Comparison of ENCODE assay signal across 14 cellular contexts in genomic region chr9:26357803-26358339, GRCh38.
"Had no signal": no experiment of that assay in that cellular context is flagged by ENCODE, and none has a peak within 500 bp of the region (broad histone marks: within the 10 kb centered on the region; RNA-seq: fewer than 3 reads in every experiment).

No MANE protein-coding gene starts in this region.

- H3K27ac Mint-ChIP-seq: activated naive CD4-positive, alpha-beta T cell treated with anti-CD3 and anti-CD28 coated beads, Interleukin-2, amount 10 ng/mL, durations not matched to agents 7 days and 5 days; naive B cell had no signal

- FAIRE-seq: colon, pancreas had no signal

- H3K27me3 ChIP-seq: ascending aorta, hepatocyte, pancreas had no signal

- H3K9me3 ChIP-seq: ascending aorta, pancreas had no signal

- H3K36me3 ChIP-seq: ascending aorta, pancreas had no signal

- H3K4me1 ChIP-seq: ascending aorta, pancreas had no signal

- H2AFZ ChIP-seq: hepatocyte had no signal

- H3K27ac ChIP-seq: ascending aorta, hepatocyte, pancreas had no signal

- H3K4me3 ChIP-seq: ascending aorta, hepatocyte, pancreas had no signal

- ATAC-seq: pancreas had no signal

- H3K4me2 ChIP-seq: hepatocyte had no signal

- H3K27me3 Mint-ChIP-seq: activated naive CD4-positive, alpha-beta T cell treated with anti-CD3 and anti-CD28 coated beads, Interleukin-2, amount 10 ng/mL, durations not matched to agents 7 days and 5 days; naive B cell had no signal

- H3K36me3 Mint-ChIP-seq: activated naive CD4-positive, alpha-beta T cell treated with anti-CD3 and anti-CD28 coated beads, Interleukin-2, amount 10 ng/mL, durations not matched to agents 7 days and 5 days; naive B cell had no signal

- H3K4me3 Mint-ChIP-seq: activated naive CD4-positive, alpha-beta T cell treated with anti-CD3 and anti-CD28 coated beads, Interleukin-2, amount 10 ng/mL, durations not matched to agents 7 days and 5 days; naive B cell had no signal

- H3K4me1 Mint-ChIP-seq: activated naive CD4-positive, alpha-beta T cell treated with anti-CD3 and anti-CD28 coated beads, Interleukin-2, amount 10 ng/mL, durations not matched to agents 7 days and 5 days; naive B cell had no signal

- H3K79me2 ChIP-seq: hepatocyte had no signal

- DNase-seq: activated CD4-positive, alpha-beta T cell treated with anti-CD3 and anti-CD28 coated beads, Interleukin-2, amount 50 U/mL, for 4 hours; activated CD4-positive, CD25-positive, alpha-beta regulatory T cell treated with anti-CD3 and anti-CD28 coated beads, Interleukin-2, amount 50 U/mL, for 72 hours; activated naive CD4-positive, alpha-beta T cell treated with anti-CD3 and anti-CD28 coated beads, Interleukin-2, amount 10 ng/mL, durations not matched to agents 7 days and 5 days; activated T-cell treated with anti-CD3 and anti-CD28 coated beads, Interleukin-2, amount 50 U/mL, for 1 hour; erythroblast; islet precursor cell; naive B cell; pancreas; stimulated activated CD4-positive, alpha-beta T cell treated with anti-CD3 and anti-CD28 coated beads, Interleukin-12 subunit alpha, Interleukin-12 subunit beta, amount 100 ng/mL, for 4 hours; stimulated activated CD4-positive, alpha-beta T cell treated with anti-CD3 and anti-CD28 coated beads, Interleukin-2, amount 100 ng/mL, for 24 hours; T1000 had no signal
